Comparison of ENCODE assay signal across 1 cellular context in genomic region chr4:108830509-108831244, GRCh38.
TF ChIP-seq lines count a peak whose summit lies in the region.

No MANE protein-coding gene starts in this region.

TF ChIP-seq in GM23338, 12 proteins besides CTCF, POLR2A, EP300 and RAD21 (continued from another document):
- no peak for TF ChIP-seq EZH2 (IDR thresholded peaks at IDR 0.05; ENCODE audit: low read depth, unreplicated experiment)
- no peak for TF ChIP-seq ZNF114 (CRISPR knock-in tag; IDR thresholded peaks at IDR 0.05)
- no peak for TF ChIP-seq POLR2AphosphoS5 (IDR thresholded peaks at IDR 0.05; ENCODE audit: low read depth)
- no peak for TF ChIP-seq JUNB (IDR thresholded peaks at IDR 0.05; ENCODE audit: unreplicated experiment)
- TF ChIP-seq, protein P1, sequence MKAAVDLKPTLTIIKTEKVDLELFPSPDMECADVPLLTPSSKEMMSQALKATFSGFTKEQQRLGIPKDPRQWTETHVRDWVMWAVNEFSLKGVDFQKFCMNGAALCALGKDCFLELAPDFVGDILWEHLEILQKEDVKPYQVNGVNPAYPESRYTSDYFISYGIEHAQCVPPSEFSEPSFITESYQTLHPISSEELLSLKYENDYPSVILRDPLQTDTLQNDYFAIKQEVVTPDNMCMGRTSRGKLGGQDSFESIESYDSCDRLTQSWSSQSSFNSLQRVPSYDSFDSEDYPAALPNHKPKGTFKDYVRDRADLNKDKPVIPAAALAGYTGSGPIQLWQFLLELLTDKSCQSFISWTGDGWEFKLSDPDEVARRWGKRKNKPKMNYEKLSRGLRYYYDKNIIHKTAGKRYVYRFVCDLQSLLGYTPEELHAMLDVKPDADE (IDR thresholded peaks at IDR 0.05) = no peak
- TF ChIP-seq CREB1 (CRISPR knock-in tag; IDR thresholded peaks at IDR 0.05; ENCODE audit: low read depth) = no peak
